In genomic region chr11:28447226-28447625, GRCh38 we compare ENCODE assay signal across 23 cellular contexts.
A peak's percentile ranks its signal among the peaks of the same experiment; 100 is the strongest.
DNase-seq lines count a peak whose midpoint lies in the region; ATAC-seq and TF ChIP-seq lines count a peak whose summit lies in the region.
"Had no signal": no experiment of that assay in that cellular context is flagged by ENCODE, and none has a peak within 500 bp of the region (broad histone marks: within the 10 kb centered on the region; RNA-seq: fewer than 3 reads in every experiment).

No MANE protein-coding gene starts in this region.

- H3K27ac Mint-ChIP-seq in activated CD4-positive, alpha-beta T cell treated with anti-CD3 and anti-CD28 coated beads for 36 hours: no peak overlapping the region
- H3K27ac Mint-ChIP-seq: endodermal cell, natural killer cell had no signal

- intact Hi-C loops in activated CD4-positive, alpha-beta T cell treated with anti-CD3 and anti-CD28 coated beads for 36 hours (cut with DNase I, micrococcal nuclease): no loop called here

- no peak for TF ChIP-seq POLR2A in gastroesophageal sphincter (IDR thresholded peaks at IDR 0.05)

- DNase-seq in AG20443 (ENCODE audit: low spot score): peak; percentile 17
- DNase-seq in HT1080 (ENCODE audit: low read depth): peak; percentile 55
- peak; percentile 33 to 54 for DNase-seq in cardiac fibroblast (ENCODE audit: low read depth in 2 of 2)
- peak; percentile 75 for DNase-seq in kidney glomerular epithelial cell (lab: John Stamatoyannopoulos, UW)
- no peak for DNase-seq in T-helper 9 cell
- DNase-seq in activated CD4-positive, alpha-beta T cell treated with anti-CD3 and anti-CD28 coated beads for 36 hours: no peak
- DNase-seq: activated CD4-positive, alpha-beta T cell treated with anti-CD3 and anti-CD28 coated beads, Interleukin-2, amount 50 U/mL, for 48 hours; activated naive CD4-positive, alpha-beta T cell treated with Interleukin-2 at 50 U/mL for 16 hours; anterior cingulate cortex; endodermal cell; H7; Kasumi-1; natural killer cell; NCI-H1092 treated with DMSO at 0.1 percent for 48 hours; NCI-H2029; NCI-H446 treated with DMSO at 0.1 percent for 48 hours; RPMI8226; stimulated activated CD4-positive, alpha-beta T cell treated with anti-CD3 and anti-CD28 coated beads, Interleukin-1b, Interleukin-23, amount 100 ng/mL, for 48 hours; stimulated activated naive CD4-positive, alpha-beta T cell had no signal

- H3K4me3 Mint-ChIP-seq in activated CD4-positive, alpha-beta T cell treated with anti-CD3 and anti-CD28 coated beads for 36 hours: no peak overlapping the region
- H3K4me3 Mint-ChIP-seq: endodermal cell, natural killer cell had no signal

- TF ChIP-seq EP300 in gastroesophageal sphincter (IDR thresholded peaks at IDR 0.05): no peak

- CTCF ChIA-PET in activated CD4-positive, alpha-beta T cell treated with anti-CD3 and anti-CD28 coated beads for 36 hours (lab: Charles Lee): no interaction called here

- no peaks in the 10 kb centered on the region for H3K27me3 Mint-ChIP-seq in activated CD4-positive, alpha-beta T cell treated with anti-CD3 and anti-CD28 coated beads for 36 hours

- H3K27ac ChIP-seq in gastroesophageal sphincter: no peak overlapping the region
- H3K27ac ChIP-seq: SK-N-MC, thoracic aorta had no signal

- H3K4me1 ChIP-seq in gastroesophageal sphincter: no peaks in the 10 kb centered on the region

- ATAC-seq in gastroesophageal sphincter: no peak
- no peak for ATAC-seq in activated CD4-positive, alpha-beta T cell treated with anti-CD3 and anti-CD28 coated beads for 36 hours
- ATAC-seq in HG02798 (IDR thresholded peaks at IDR 0.05; ENCODE audit: poor library complexity, unreplicated experiment): no peak
- ATAC-seq: natural killer cell had no signal

- 67 to 85% methylated on average over 1 of the region's 1 CpG for WGBS in gastroesophageal sphincter (ENCODE audit: low coverage in 1 of 2), 2 donors

- H3K4me3 ChIP-seq in cardiac fibroblast (replicated peaks in 1 of 2; ENCODE audit: low read depth in 2 of 2, low read length in 2 of 2) (no peak overlapping the region), gastroesophageal sphincter (no peak overlapping the region)
- H3K4me3 ChIP-seq: SK-N-MC, thoracic aorta had no signal

- no peaks in the 10 kb centered on the region for H3K36me3 ChIP-seq in gastroesophageal sphincter
- H3K36me3 ChIP-seq: thoracic aorta had no signal

- H3K9me3 ChIP-seq in gastroesophageal sphincter: no peaks in the 10 kb centered on the region
- H3K9me3 ChIP-seq: thoracic aorta had no signal

- peaks cover 2% of the 10 kb centered on the region for H3K9me3 Mint-ChIP-seq in activated CD4-positive, alpha-beta T cell treated with anti-CD3 and anti-CD28 coated beads for 36 hours (ENCODE audit: low read depth)
- H3K9me3 Mint-ChIP-seq: endodermal cell had no signal

- H3K4me1 Mint-ChIP-seq in activated CD4-positive, alpha-beta T cell treated with anti-CD3 and anti-CD28 coated beads for 36 hours: no peaks in the 10 kb centered on the region
- H3K4me1 Mint-ChIP-seq: endodermal cell, natural killer cell had no signal

- H3K27me3 ChIP-seq in gastroesophageal sphincter: no peaks in the 10 kb centered on the region

- POLR2A ChIA-PET in activated CD4-positive, alpha-beta T cell treated with anti-CD3 and anti-CD28 coated beads for 36 hours (lab: Charles Lee): no interaction called here

- no peaks in the 10 kb centered on the region for H3K36me3 Mint-ChIP-seq in activated CD4-positive, alpha-beta T cell treated with anti-CD3 and anti-CD28 coated beads for 36 hours (ENCODE audit: low read depth)

- no peak for TF ChIP-seq CTCF in cardiac fibroblast (IDR thresholded peaks at IDR 0.05; ENCODE audit: low read depth, low read length)
- TF ChIP-seq CTCF in gastroesophageal sphincter (IDR thresholded peaks at IDR 0.05): no peak

Comparison
In these comparisons a context has a peak if more than half of its experiments do, and no peak if none do; other contexts are left out.
1. DNase-seq: peak in AG20443 (single experiment), HT1080 (single experiment), cardiac fibroblast (2 of 2) and kidney glomerular epithelial cell (single experiment); none in T-helper 9 cell (single experiment) and activated CD4-positive, alpha-beta T cell treated with anti-CD3 and anti-CD28 coated beads for 36 hours (single experiment).